1 cellular context compared by ENCODE assay signal in the genomic region with DNA sequence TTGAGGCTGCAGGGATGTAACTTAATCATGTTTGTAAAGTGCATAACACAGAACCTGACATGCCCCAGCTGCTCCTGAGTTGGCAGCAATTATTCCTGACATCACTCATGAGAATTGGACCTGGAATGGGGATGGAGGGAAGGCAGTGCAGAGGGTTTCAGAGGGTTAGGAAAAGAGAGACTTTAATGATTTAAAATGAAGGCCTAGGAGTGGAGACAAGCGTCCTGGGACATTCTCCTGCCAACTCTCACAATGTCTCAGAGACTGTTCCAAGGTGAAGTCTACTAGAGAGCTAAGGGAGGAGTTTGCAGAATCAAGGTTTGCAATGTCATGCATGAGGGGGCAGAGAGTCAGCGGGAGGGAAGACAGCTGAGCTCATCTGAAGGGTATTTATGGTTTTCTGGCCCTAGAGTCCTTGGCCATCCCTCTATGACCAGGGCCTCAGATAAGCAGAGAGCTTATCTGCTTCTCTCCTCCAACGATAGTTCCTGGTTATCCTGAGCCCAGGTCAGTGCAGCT.
TF ChIP-seq lines count a peak whose summit lies in the region.

No MANE protein-coding gene starts in this region.

TF ChIP-seq in GM12878, 131 proteins besides CTCF, POLR2A, EP300 and RAD21:
- TF ChIP-seq POLR2AphosphoS2 (IDR thresholded peaks at IDR 0.05; ENCODE audit: low read depth, low read length) (no peak), PAX5 (IDR thresholded peaks at IDR 0.05; ENCODE audit: borderline replicate concordance, low read depth, low read length) (peak; percentile 32; the same call in 1 of the 2 replicates)
